ENCODE assay signal across 18 cellular contexts in genomic region chr11:92152245-92152644, GRCh38.
DNase-seq lines count a peak whose midpoint lies in the region; ATAC-seq and TF ChIP-seq lines count a peak whose summit lies in the region.
"Had no signal": no experiment of that assay in that cellular context is flagged by ENCODE, and none has a peak within 500 bp of the region (broad histone marks: within the 10 kb centered on the region; RNA-seq: fewer than 3 reads in every experiment).

No MANE protein-coding gene starts in this region.

- no peak overlapping the region for H3K9ac ChIP-seq in smooth muscle cell (ENCODE audit: low read depth)

- H3F3A ChIP-seq in smooth muscle cell (ENCODE audit: low read depth) = no peaks in the 10 kb centered on the region

- no peak overlapping the region for H3K4me2 ChIP-seq in smooth muscle cell

- no peaks in the 10 kb centered on the region for H3K4me1 Mint-ChIP-seq in nephron progenitor cell
- H3K4me1 Mint-ChIP-seq: activated CD4-positive, alpha-beta T cell treated with anti-CD3 and anti-CD28 coated beads, Interleukin-2, amount 10 ng/mL, durations not matched to agents 7 days and 5 days; activated naive CD8-positive, alpha-beta T cell treated with anti-CD3 and anti-CD28 coated beads, Interleukin-2, amount 50 U/mL, for 24 hours had no signal

- 74% methylated on average over 7 of the region's 7 CpGs for WGBS in smooth muscle cell (ENCODE audit: low lambda C conversion rate)

- ATAC-seq in GM18511 (IDR thresholded peaks at IDR 0.05; ENCODE audit: unreplicated experiment) (no peak), HG03342 (IDR thresholded peaks at IDR 0.05; ENCODE audit: unreplicated experiment) (no peak)
- ATAC-seq: activated naive CD8-positive, alpha-beta T cell treated with anti-CD3 and anti-CD28 coated beads, Interleukin-2, amount 50 U/mL, for 24 hours; left ventricle myocardium superior; psoas muscle had no signal

- no peak overlapping the region for H2AFZ ChIP-seq in smooth muscle cell (ENCODE audit: low read depth)

- H3K27ac ChIP-seq in smooth muscle cell (ENCODE audit: low read depth) = no peak overlapping the region
- H3K27ac ChIP-seq: psoas muscle, SJCRH30, stomach, vagina had no signal

- no peak overlapping the region for H3K4me3 Mint-ChIP-seq in nephron progenitor cell
- H3K4me3 Mint-ChIP-seq: activated CD4-positive, alpha-beta T cell treated with anti-CD3 and anti-CD28 coated beads, Interleukin-2, amount 10 ng/mL, durations not matched to agents 7 days and 5 days; activated naive CD8-positive, alpha-beta T cell treated with anti-CD3 and anti-CD28 coated beads, Interleukin-2, amount 50 U/mL, for 24 hours had no signal

- no peaks in the 10 kb centered on the region for H4K20me1 ChIP-seq in smooth muscle cell (ENCODE audit: low read depth)

- peak; percentile 59 for TF ChIP-seq CTCF in BE2C (IDR thresholded peaks at IDR 0.05; ENCODE audit: low read depth, low read length)
- no peak for TF ChIP-seq CTCF in smooth muscle cell (IDR thresholded peaks at IDR 0.05; ENCODE audit: borderline replicate concordance, insufficient read depth, poor library complexity, severe bottlenecking)
- no peak for TF ChIP-seq CTCF in nephron progenitor cell (IDR thresholded peaks at IDR 0.05)

- H3K27me3 ChIP-seq in BE2C = peaks cover 10% of the 10 kb centered on the region; the same call in 1 of the 2 replicates
- H3K27me3 ChIP-seq in smooth muscle cell (ENCODE audit: low read depth) = no peaks in the 10 kb centered on the region
- H3K27me3 ChIP-seq: SJCRH30, stomach, vagina had no signal

- H3K36me3 ChIP-seq in BE2C = no peaks in the 10 kb centered on the region
- H3K36me3 ChIP-seq in smooth muscle cell (ENCODE audit: low read depth) = no peaks in the 10 kb centered on the region
- H3K36me3 ChIP-seq: SJCRH30, stomach, vagina had no signal

- H3K27me3 Mint-ChIP-seq in nephron progenitor cell (ENCODE audit: low read depth, poor library complexity) = peaks cover 4% of the 10 kb centered on the region
- H3K27me3 Mint-ChIP-seq: activated CD4-positive, alpha-beta T cell treated with anti-CD3 and anti-CD28 coated beads, Interleukin-2, amount 10 ng/mL, durations not matched to agents 7 days and 5 days; activated naive CD8-positive, alpha-beta T cell treated with anti-CD3 and anti-CD28 coated beads, Interleukin-2, amount 50 U/mL, for 24 hours had no signal

- H3K4me1 ChIP-seq in BE2C (no peaks in the 10 kb centered on the region), smooth muscle cell (ENCODE audit: low read depth) (no peaks in the 10 kb centered on the region)
- H3K4me1 ChIP-seq: psoas muscle, SJCRH30, stomach, vagina had no signal

- peaks cover 4% of the 10 kb centered on the region for H3K36me3 Mint-ChIP-seq in nephron progenitor cell (ENCODE audit: low read depth)

- DNase-seq in BE2C (peak; percentile 23), HT-29 (ENCODE audit: low spot score) (peak; percentile 35), SK-N-DZ (ENCODE audit: low spot score) (peak; percentile 42), iPS-NIHi7 (ENCODE audit: extremely low spot score) (peak; percentile 57), smooth muscle cell (lab: John Stamatoyannopoulos, UW; ENCODE audit: unreplicated experiment) (no peak), nephron progenitor cell (no peak)
- DNase-seq: activated CD4-positive, alpha-beta T cell treated with anti-CD3 and anti-CD28 coated beads, Interleukin-2, amount 10 ng/mL, durations not matched to agents 7 days and 5 days; activated naive CD8-positive, alpha-beta T cell treated with anti-CD3 and anti-CD28 coated beads, Interleukin-2, amount 50 U/mL, for 24 hours; activated T-cell treated with anti-CD3 and anti-CD28 coated beads for 4 hours; left ventricle myocardium superior; MV-4-11; NCI-H2171 treated with DMSO at 0.1 percent for 48 hours; psoas muscle; stomach had no signal

- no peaks in the 10 kb centered on the region for H3K79me2 ChIP-seq in smooth muscle cell (ENCODE audit: low read depth)

- H3K27ac Mint-ChIP-seq in nephron progenitor cell = no peak overlapping the region
- H3K27ac Mint-ChIP-seq: activated CD4-positive, alpha-beta T cell treated with anti-CD3 and anti-CD28 coated beads, Interleukin-2, amount 10 ng/mL, durations not matched to agents 7 days and 5 days; activated naive CD8-positive, alpha-beta T cell treated with anti-CD3 and anti-CD28 coated beads, Interleukin-2, amount 50 U/mL, for 24 hours had no signal

- peaks cover 13% of the 10 kb centered on the region for H3K9me3 Mint-ChIP-seq in nephron progenitor cell
- H3K9me3 Mint-ChIP-seq: activated CD4-positive, alpha-beta T cell treated with anti-CD3 and anti-CD28 coated beads, Interleukin-2, amount 10 ng/mL, durations not matched to agents 7 days and 5 days had no signal

- H3K4me3 ChIP-seq in BE2C (ENCODE audit: low read depth, low read length) (no peak overlapping the region), smooth muscle cell (no peak overlapping the region)
- H3K4me3 ChIP-seq: psoas muscle, SJCRH30, stomach, vagina had no signal

- H3K9me3 ChIP-seq in BE2C (0 out of 2 replicates have a peak, but pooled peaks cover 2% of the 10 kb centered on the region), smooth muscle cell (replicated peaks; ENCODE audit: low read depth) (no peaks in the 10 kb centered on the region)
- H3K9me3 ChIP-seq: psoas muscle, SJCRH30, stomach, vagina had no signal

Comparison
In these comparisons a context has a peak if more than half of its experiments do, and no peak if none do; other contexts are left out.
1. DNase-seq: peak in BE2C (single experiment), HT-29 (single experiment), SK-N-DZ (single experiment) and iPS-NIHi7 (single experiment); none in smooth muscle cell (single experiment) and nephron progenitor cell (single experiment).